8 cellular contexts compared by ENCODE assay signal in the genomic region with DNA sequence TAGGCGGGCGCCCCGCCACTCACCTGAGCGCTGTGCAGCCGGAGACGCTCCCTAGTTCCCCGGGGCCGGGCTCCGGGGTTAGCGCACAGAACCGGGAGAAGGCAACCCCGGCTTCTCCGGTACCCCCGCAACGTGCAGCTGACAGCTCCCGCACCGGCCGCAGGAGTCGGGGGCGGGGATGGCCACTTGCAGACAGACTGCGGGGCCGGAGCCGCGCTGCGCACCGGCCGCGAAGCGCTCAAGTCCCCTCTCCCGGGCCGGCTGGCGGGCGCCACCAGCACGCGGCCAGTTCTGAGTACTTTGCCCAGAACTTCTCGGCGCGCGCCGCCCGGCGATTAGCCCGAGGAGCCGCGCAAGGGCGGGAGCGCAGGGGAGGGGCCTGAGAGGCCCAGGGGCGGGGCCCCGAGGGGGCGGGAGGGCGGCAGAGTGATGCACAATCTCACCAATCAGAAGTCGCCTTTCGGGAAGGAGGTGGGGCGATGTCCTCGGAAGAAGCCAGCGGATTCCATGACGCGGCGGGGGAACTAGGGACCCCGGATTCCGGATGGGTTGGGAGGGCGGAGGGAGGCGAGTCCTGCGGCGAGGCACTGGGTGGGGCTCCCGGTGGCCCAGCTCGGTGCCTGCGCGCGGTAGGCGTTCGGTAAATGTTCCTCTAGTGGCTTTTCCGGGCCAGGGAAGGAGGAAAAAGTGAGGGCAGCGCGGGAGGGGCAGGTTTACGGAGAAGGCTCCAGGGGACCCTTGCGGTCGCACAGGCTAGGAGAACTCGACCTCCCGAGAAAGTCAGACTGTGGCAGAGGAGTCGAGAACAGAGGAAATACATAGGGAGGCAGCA. TPM values are rescaled to one million over a fixed set of nuclear protein-coding genes. Genes with fewer than 3 reads are reported as not detected.
DNase-seq lines count a peak whose midpoint lies in the region; ATAC-seq and TF ChIP-seq lines count a peak whose summit lies in the region.

A gene with protein sequence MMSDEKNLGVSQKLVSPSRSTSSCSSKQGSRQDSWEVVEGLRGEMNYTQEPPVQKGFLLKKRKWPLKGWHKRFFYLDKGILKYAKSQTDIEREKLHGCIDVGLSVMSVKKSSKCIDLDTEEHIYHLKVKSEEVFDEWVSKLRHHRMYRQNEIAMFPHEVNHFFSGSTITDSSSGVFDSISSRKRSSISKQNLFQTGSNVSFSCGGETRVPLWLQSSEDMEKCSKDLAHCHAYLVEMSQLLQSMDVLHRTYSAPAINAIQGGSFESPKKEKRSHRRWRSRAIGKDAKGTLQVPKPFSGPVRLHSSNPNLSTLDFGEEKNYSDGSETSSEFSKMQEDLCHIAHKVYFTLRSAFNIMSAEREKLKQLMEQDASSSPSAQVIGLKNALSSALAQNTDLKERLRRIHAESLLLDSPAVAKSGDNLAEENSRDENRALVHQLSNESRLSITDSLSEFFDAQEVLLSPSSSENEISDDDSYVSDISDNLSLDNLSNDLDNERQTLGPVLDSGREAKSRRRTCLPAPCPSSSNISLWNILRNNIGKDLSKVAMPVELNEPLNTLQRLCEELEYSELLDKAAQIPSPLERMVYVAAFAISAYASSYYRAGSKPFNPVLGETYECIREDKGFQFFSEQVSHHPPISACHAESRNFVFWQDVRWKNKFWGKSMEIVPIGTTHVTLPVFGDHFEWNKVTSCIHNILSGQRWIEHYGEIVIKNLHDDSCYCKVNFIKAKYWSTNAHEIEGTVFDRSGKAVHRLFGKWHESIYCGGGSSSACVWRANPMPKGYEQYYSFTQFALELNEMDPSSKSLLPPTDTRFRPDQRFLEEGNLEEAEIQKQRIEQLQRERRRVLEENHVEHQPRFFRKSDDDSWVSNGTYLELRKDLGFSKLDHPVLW (minus strand): TSS at position 316 of the 832 bp plus-strand sequence. CDS start 87,706 bp downstream, outside the sequence.

- WGBS in IMR-90 (ENCODE audit: extremely low coverage in 2 of 2, insufficient read length in 1 of 2), 2 experiments, result 1% methylated on average over 44 of the region's 81 CpGs; no CpG with 5 or more reads in 1 of the 2 experiments
- WGBS in esophagus, 2 donors, result 0% methylated on average over 75 to 81 of the region's 81 CpGs

- H3K79me2 ChIP-seq in OCI-LY7 (ENCODE audit: insufficient read depth, low read depth, low read length), result peaks cover 47% of the 10 kb centered on the region

- peak within 1 kb of the TSS; percentile 74 for H3K18ac ChIP-seq in IMR-90 (ENCODE audit: low read depth, low read length)

- H2BK120ac ChIP-seq in IMR-90 (ENCODE audit: low read depth, low read length), result peak within 1 kb of the TSS; percentile 78

- peak within 1 kb of the TSS; percentile 93 for H3K23ac ChIP-seq in IMR-90 (ENCODE audit: low read depth, low read length)

- H2AFZ ChIP-seq in IMR-90 (replicated peaks; ENCODE audit: low read length, poor library complexity) (peak within 1 kb of the TSS; percentile 85), OCI-LY7 (ENCODE audit: low read length) (peak within 1 kb of the TSS; percentile 79; the same call in 1 of the 2 replicates)

- H3K9ac ChIP-seq in IMR-90 (ENCODE audit: low read depth, low read length), result peak within 1 kb of the TSS; percentile 80
- peak within 1 kb of the TSS; percentile 39 for H3K9ac ChIP-seq in muscle layer of colon (ENCODE audit: low read length)

- peak within 1 kb of the TSS; percentile 38 for H2BK20ac ChIP-seq in IMR-90 (ENCODE audit: low read depth, low read length)

- DNase-seq in DMS 273 treated with DMSO at 0.1 percent for 48 hours (lab: John Stamatoyannopoulos, UW), result peak; percentile 81
- peak; percentile 95 for DNase-seq in IMR-90
- peak; percentile 97 for DNase-seq in OCI-LY7 (ENCODE audit: low spot score)
- peak; percentile 95 for DNase-seq in activated T-cell treated with anti-CD3 and anti-CD28 coated beads for 48 hours (ENCODE audit: low read depth)
- DNase-seq in stimulated activated CD8-positive, alpha-beta memory T cell treated with anti-CD3 and anti-CD28 coated beads, Interleukin-7, amount 100 ng/mL, for 1 hour (ENCODE audit: low read depth in 2 of 2), result peak; percentile 92 to 96

- peak within 1 kb of the TSS; percentile 79 for H2BK5ac ChIP-seq in IMR-90 (ENCODE audit: low read depth, low read length, poor library complexity, severe bottlenecking)

- peak within 1 kb of the TSS; percentile 77 for H3K4me3 ChIP-seq in IMR-90 (ENCODE audit: insufficient read depth, low read depth, low read length)
- peak within 1 kb of the TSS; percentile 88 for H3K4me3 ChIP-seq in OCI-LY7 (ENCODE audit: low read depth, low read length, poor library complexity, severe bottlenecking)
- H3K4me3 ChIP-seq in esophagus (ENCODE audit: low read depth in 1 of 2, low read length in 2 of 2), result peak within 1 kb of the TSS; percentile 63 to 83
- peak within 1 kb of the TSS; percentile 59 to 89 for H3K4me3 ChIP-seq in muscle layer of colon (ENCODE audit: low read depth in 1 of 2, low read length in 2 of 2)

- H3K4ac ChIP-seq in IMR-90 (ENCODE audit: low read depth, low read length), result peak within 1 kb of the TSS; percentile 92

- H3K79me1 ChIP-seq in IMR-90 (ENCODE audit: low read depth in 1 of 2, low read length in 2 of 2), result peaks cover 13 to 34% of the 10 kb centered on the region in 2 experiments; a peak in 3 of 4 replicates

- H4K20me1 ChIP-seq in IMR-90 (ENCODE audit: insufficient read depth, low read length), result peaks cover 7% of the 10 kb centered on the region
- peaks cover 30% of the 10 kb centered on the region for H4K20me1 ChIP-seq in OCI-LY7 (ENCODE audit: insufficient read depth, low read length)

- H3K27me3 ChIP-seq in IMR-90 (ENCODE audit: control insufficient read depth, insufficient read depth, low read length) (no peaks in the 10 kb centered on the region), esophagus (ENCODE audit: control insufficient read depth in 1 of 2, insufficient read depth in 2 of 2, low read length in 2 of 2) (no peaks in the 10 kb centered on the region), muscle layer of colon (ENCODE audit: control insufficient read depth in 1 of 2, insufficient read depth in 2 of 2, low read length in 2 of 2) (no peaks in the 10 kb centered on the region)

- H3K4me2 ChIP-seq in IMR-90 (ENCODE audit: low read depth, low read length), result peak within 1 kb of the TSS; percentile 96
- peak within 1 kb of the TSS; percentile 96 for H3K4me2 ChIP-seq in OCI-LY7 (ENCODE audit: low read length)

- intact Hi-C loops in IMR-90 (cut with micrococcal nuclease) (loop anchor here (1.0 to 10.0 kb wide), 7 partner anchors 45 to 405 kb away; a partner anchor contains a TSS), OCI-LY7 (cut with micrococcal nuclease; ENCODE audit: unreplicated experiment) (loop anchor here (1.0 to 5.0 kb wide), 10 partner anchors 14 to 263 kb away; no protein-coding TSS in a partner anchor)

- no peaks in the 10 kb centered on the region for H3K9me2 ChIP-seq in OCI-LY7 (ENCODE audit: insufficient read depth, low read length)

- CTCF ChIA-PET in IMR-90 (lab: Yijun Ruan, JAX), result interaction anchor here (0.7 to 5.2 kb wide), 7 partner anchors 88 to 171 kb away, joined by 3 to 33 read pairs (median 6); no protein-coding TSS in a partner anchor
- CTCF ChIA-PET in OCI-LY7 (lab: Charles Lee; ENCODE audit: unreplicated experiment), result interaction anchor here (0.8 to 1.2 kb wide), 5 partner anchors 32 to 264 kb away, joined by 3 to 7 read pairs (median 4); no protein-coding TSS in a partner anchor

- in situ Hi-C loops in IMR-90 (cut with MboI; ENCODE audit: low sequenced_read_pairs), result loop anchor here (10.0 kb wide), 1 partner anchor 85 kb away; no protein-coding TSS in a partner anchor

- TF ChIP-seq CTCF in IMR-90 (conservative IDR thresholded peaks at IDR 0.05; ENCODE audit: low read depth, low read length), result peak; percentile 33; the same call in 1 of the 2 replicates
- TF ChIP-seq CTCF in OCI-LY7 (conservative IDR thresholded peaks at IDR 0.05; ENCODE audit: low read length), result no peak

- H3K4me1 ChIP-seq in IMR-90 (ENCODE audit: control insufficient read depth, insufficient read depth, low read length) (peaks cover 8% of the 10 kb centered on the region), OCI-LY7 (ENCODE audit: insufficient read depth, low read length, poor library complexity, severe bottlenecking) (peaks cover 63% of the 10 kb centered on the region), esophagus (ENCODE audit: control insufficient read depth in 2 of 2, insufficient read depth in 2 of 2, low read length in 1 of 2) (peaks cover 3% of the 10 kb centered on the region in 2 donors), muscle layer of colon (ENCODE audit: insufficient read depth, low read length) (peaks cover 14% of the 10 kb centered on the region)

- no peaks in the 10 kb centered on the region for H3K36me3 ChIP-seq in IMR-90 (ENCODE audit: control insufficient read depth, insufficient read depth, low read length)
- peaks cover 20% of the 10 kb centered on the region for H3K36me3 ChIP-seq in OCI-LY7 (ENCODE audit: insufficient read depth, low read length)
- no peaks in the 10 kb centered on the region for H3K36me3 ChIP-seq in esophagus (ENCODE audit: control insufficient read depth in 2 of 2, insufficient read depth in 2 of 2, low read length in 1 of 2)
- H3K36me3 ChIP-seq in muscle layer of colon (ENCODE audit: insufficient read depth, low read length), result no peaks in the 10 kb centered on the region

- POLR2A ChIA-PET in IMR-90 (lab: Charles Lee; ENCODE audit: unreplicated experiment) (interaction anchor here (0.5 to 0.7 kb wide), 2 partner anchors 71 to 127 kb away, joined by 4 to 8 read pairs; no protein-coding TSS in a partner anchor), OCI-LY7 (lab: Charles Lee) (interaction anchor here (0.7 to 2.0 kb wide), 15 partner anchors 10 to 167 kb away, joined by 3 to 11 read pairs (median 4); no protein-coding TSS in a partner anchor)

- peak; percentile 79 for TF ChIP-seq POLR2A in IMR-90 (IDR thresholded peaks at IDR 0.05; ENCODE audit: low read depth, low read length)

- H3K14ac ChIP-seq in IMR-90 (replicated peaks; ENCODE audit: low read depth, low read length), result peak within 1 kb of the TSS; percentile 91

- H2AK5ac ChIP-seq in IMR-90 (ENCODE audit: low read depth, low read length), result peak within 1 kb of the TSS; percentile 70

- peak within 1 kb of the TSS; percentile 65 for H4K5ac ChIP-seq in IMR-90 (ENCODE audit: low read depth, low read length)

- peak within 1 kb of the TSS; percentile 79 for H3K56ac ChIP-seq in IMR-90 (ENCODE audit: extremely low read depth, insufficient read depth, low read length)

- peak within 1 kb of the TSS; percentile 89 to 93 for H4K8ac ChIP-seq in IMR-90 (ENCODE audit: low read depth in 2 of 2, low read length in 2 of 2)

- ATAC-seq in GM21526 (IDR thresholded peaks at IDR 0.05; ENCODE audit: low FRiP score, unreplicated experiment) (peak; percentile 67), IMR-90 (ENCODE audit: low read depth) (peak; percentile 91)

- H3K9me1 ChIP-seq in IMR-90 (ENCODE audit: insufficient read depth, low read length), result peaks cover 3% of the 10 kb centered on the region; the same call in 1 of the 2 replicates

- dilution Hi-C loops in IMR-90 (cut with HindIII; ENCODE audit: low sequenced_read_pairs, unreplicated experiment), result no loop called here

- peak within 1 kb of the TSS; percentile 87 for H4K91ac ChIP-seq in IMR-90 (ENCODE audit: insufficient read depth, low read depth, low read length)

- H3K27ac ChIP-seq in IMR-90 (ENCODE audit: insufficient read depth, low read length), result peak within 1 kb of the TSS; percentile 84
- peak within 1 kb of the TSS; percentile 60 for H3K27ac ChIP-seq in OCI-LY7 (ENCODE audit: low read depth, low read length, poor library complexity, severe bottlenecking)
- H3K27ac ChIP-seq in esophagus (ENCODE audit: low read depth in 2 of 2, low read length in 1 of 2), result peak within 1 kb of the TSS; percentile 78 to 96
- H3K27ac ChIP-seq in muscle layer of colon (ENCODE audit: low read depth, low read length), result peak within 1 kb of the TSS; percentile 70

- H2AK9ac ChIP-seq in IMR-90 (replicated peaks; ENCODE audit: low read depth, low read length, poor library complexity), result peak within 1 kb of the TSS; percentile 90

- TF ChIP-seq RAD21 in IMR-90 (IDR thresholded peaks at IDR 0.05; ENCODE audit: low read length), result peak; percentile 41

- no peaks in the 10 kb centered on the region for H3K9me3 ChIP-seq in IMR-90 (ENCODE audit: control insufficient read depth, insufficient read depth, low read length)
- H3K9me3 ChIP-seq in OCI-LY7 (ENCODE audit: low read length), result peaks cover 8% of the 10 kb centered on the region; the same call in 1 of the 2 replicates
- H3K9me3 ChIP-seq in esophagus (ENCODE audit: control insufficient read depth in 2 of 2, insufficient read depth in 1 of 2, low read depth in 1 of 2, low read length in 1 of 2), result no peaks in the 10 kb centered on the region
- H3K9me3 ChIP-seq in muscle layer of colon (ENCODE audit: low read length), result no peaks in the 10 kb centered on the region

- peak within 1 kb of the TSS; percentile 46; the same call in 1 of the 3 replicates for H2BK15ac ChIP-seq in IMR-90 (ENCODE audit: low read depth, low read length)

- BruUV-seq in IMR-90 (replicated peaks; lab: Mats Ljungman, UMichigan) (no TSS peak), OCI-LY7 (replicated peaks; lab: Mats Ljungman, UMichigan) (no TSS peak)

RNA-seq across cellular contexts. Expression of the gene that starts here (rescaled TPM):
- total RNA-seq in IMR-90 (2012; rRNA removed), result 29.9 and 30.0 TPM in 2 replicates
- polyA plus RNA-seq in IMR-90 (2012; rRNA removed), result 15.4 and 18.0 TPM in 2 replicates
- 4.0 and 4.9 TPM in 2 replicates for polyA plus RNA-seq in IMR-90 (2012; cell fraction: cytosol; rRNA removed)
- polyA plus RNA-seq in IMR-90 (2012; cell fraction: nucleus; rRNA removed; ENCODE audit: low replicate concordance), result 14.4 and 46.7 TPM in 2 replicates
- total RNA-seq in OCI-LY7 (2014; rRNA removed; shearing (Covaris generic)), result 24.6 and 28.7 TPM in 2 replicates
- total RNA-seq in OCI-LY7 (2022), result 67.0 and 79.9 TPM in 2 replicates
- 10 to 100 TPM; 10.4 to 22.4 TPM for polyA plus RNA-seq in esophagus

Comparison
In these comparisons a context has a peak if more than half of its experiments do, and no peak if none do; other contexts are left out.
1. Peak in every context shown above with its lines: DNase-seq, ATAC-seq, H3K4me3 ChIP-seq and H3K27ac ChIP-seq.